In the genomic region with DNA sequence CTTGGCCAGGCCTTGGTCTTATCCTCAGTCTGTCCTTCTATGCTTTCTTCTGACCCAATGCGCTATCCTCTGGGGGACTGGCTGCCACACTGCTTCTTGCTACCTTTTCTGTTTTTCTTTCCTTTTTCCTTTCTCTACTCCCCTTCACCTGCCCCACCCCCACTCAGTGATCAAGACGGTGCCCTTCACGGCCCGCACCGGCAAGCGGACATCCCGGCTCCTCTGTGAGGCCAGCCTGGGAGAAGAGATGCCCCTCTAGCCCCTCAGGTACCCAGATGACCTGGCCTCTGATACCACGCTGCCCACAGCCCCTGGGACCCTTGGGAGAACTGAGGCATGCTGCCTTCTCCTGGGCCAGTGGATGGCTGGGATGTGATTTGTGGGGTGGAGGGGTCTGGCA, we compare ENCODE assay signal across 13 cellular contexts. TPM values are rescaled to one million over a fixed set of nuclear protein-coding genes. Genes with fewer than 3 reads are reported as not detected.
A peak's percentile ranks its signal among the peaks of the same experiment; 100 is the strongest.
DNase-seq lines count a peak whose midpoint lies in the region; ATAC-seq and TF ChIP-seq lines count a peak whose summit lies in the region.
"Had no signal": no experiment of that assay in that cellular context is flagged by ENCODE, and none has a peak within 500 bp of the region (broad histone marks: within the 10 kb centered on the region; RNA-seq: fewer than 3 reads in every experiment).

No MANE protein-coding gene starts in this region.

- H3K27me3 ChIP-seq in AG04450 (ENCODE audit: control insufficient read depth, insufficient read depth, low read length) (peaks cover 3% of the 10 kb centered on the region), mesenchymal stem cell (ENCODE audit: control insufficient read depth in 1 of 2, insufficient read depth in 1 of 2, low read length in 2 of 2) (peaks cover under 1 to 38% of the 10 kb centered on the region in 2 experiments)
- H3K27me3 ChIP-seq: MG63, upper lobe of right lung had no signal

- 79% methylated on average over 8 of the region's 8 CpGs for WGBS in mesenchymal stem cell

- H3K4me1 Mint-ChIP-seq in activated T-helper 17 cell treated with anti-CD3 and anti-CD28 coated beads, Interleukin-2, amount 50 U/mL, for 72 hours: peaks cover 19% of the 10 kb centered on the region

- peaks cover 19% of the 10 kb centered on the region for H3K79me1 ChIP-seq in mesenchymal stem cell (replicated peaks; ENCODE audit: low read length, poor library complexity, severe bottlenecking)

- H3K4me1 ChIP-seq in HEK293 (ENCODE audit: control insufficient read depth, insufficient read depth, low read length): peaks cover 2% of the 10 kb centered on the region
- H3K4me1 ChIP-seq in mesenchymal stem cell (ENCODE audit: control insufficient read depth, insufficient read depth, low read depth, low read length): peaks cover 25% of the 10 kb centered on the region

- CTCF ChIA-PET in AG04450 (lab: Charles Lee) (interaction anchor here (1.1 to 5.4 kb wide), 5 partner anchors 10 to 179 kb away, joined by 3 to 22 read pairs (median 4); no protein-coding TSS in a partner anchor), HEK293 (lab: Yijun Ruan, JAX) (interaction anchor here (0.6 to 5.6 kb wide), 14 partner anchors 10 to 329 kb away, joined by 3 to 37 read pairs (median 4); a partner anchor contains a TSS)

- H2BK12ac ChIP-seq in mesenchymal stem cell (ENCODE audit: low read length in 2 of 2): peak overlapping the region in 1 of 2 experiments; percentile 18

- peak overlapping the region; percentile 29 for H2AK5ac ChIP-seq in mesenchymal stem cell (ENCODE audit: low read length, severe bottlenecking)

- H3K36me3 Mint-ChIP-seq in activated T-helper 17 cell treated with anti-CD3 and anti-CD28 coated beads, Interleukin-2, amount 50 U/mL, for 72 hours (ENCODE audit: low read depth): peaks cover 83% of the 10 kb centered on the region

- H2AFZ ChIP-seq in mesenchymal stem cell (ENCODE audit: low read depth, low read length): peak overlapping the region; percentile 10

- no peak overlapping the region for H3K4ac ChIP-seq in mesenchymal stem cell (ENCODE audit: low read depth in 1 of 2, low read length in 2 of 2)

- H2BK120ac ChIP-seq in mesenchymal stem cell (ENCODE audit: low read depth, low read length): no peak overlapping the region

- H2BK5ac ChIP-seq in mesenchymal stem cell (ENCODE audit: low read depth, low read length, poor library complexity, severe bottlenecking): no peak overlapping the region

- H3K9me3 ChIP-seq in AG04450 (ENCODE audit: control insufficient read depth, insufficient read depth, low read length): peaks cover 2% of the 10 kb centered on the region; the same call in 1 of the 2 replicates
- no peaks in the 10 kb centered on the region for H3K9me3 ChIP-seq in HEK293 (ENCODE audit: control insufficient read depth, insufficient read depth, low read depth, low read length)
- H3K9me3 ChIP-seq in mesenchymal stem cell (ENCODE audit: control insufficient read depth, low read length): no peaks in the 10 kb centered on the region
- H3K9me3 ChIP-seq: upper lobe of right lung had no signal

- peak overlapping the region; percentile 98 for H3K4me2 ChIP-seq in mesenchymal stem cell (ENCODE audit: low read length, poor library complexity, severe bottlenecking)

- no peak overlapping the region for H3K14ac ChIP-seq in mesenchymal stem cell (ENCODE audit: low read length in 2 of 2)

- no peak overlapping the region for H2BK15ac ChIP-seq in mesenchymal stem cell (ENCODE audit: low read depth, poor library complexity, severe bottlenecking)

- peak overlapping the region; percentile 87 for H3K27ac Mint-ChIP-seq in activated T-helper 17 cell treated with anti-CD3 and anti-CD28 coated beads, Interleukin-2, amount 50 U/mL, for 72 hours

- no peaks in the 10 kb centered on the region for H3K9me3 Mint-ChIP-seq in activated T-helper 17 cell treated with anti-CD3 and anti-CD28 coated beads, Interleukin-2, amount 50 U/mL, for 72 hours

- ATAC-seq in activated T-helper 17 cell treated with anti-CD3 and anti-CD28 coated beads, Interleukin-2, amount 50 U/mL, for 72 hours (replicated peaks): no peak
- ATAC-seq in HG02973 (IDR thresholded peaks at IDR 0.05; ENCODE audit: unreplicated experiment) (no peak), HG02870 (IDR thresholded peaks at IDR 0.05; ENCODE audit: unreplicated experiment) (no peak)
- ATAC-seq: upper lobe of right lung had no signal

- H3K23ac ChIP-seq in mesenchymal stem cell (ENCODE audit: low read length in 2 of 2): peak overlapping the region in 1 of 2 experiments; percentile 77

- H3K27ac ChIP-seq in AG04450 (ENCODE audit: low read depth, low read length): no peak overlapping the region
- no peak overlapping the region for H3K27ac ChIP-seq in HEK293 (ENCODE audit: extremely low read depth, low read depth, low read length)
- H3K27ac ChIP-seq in mesenchymal stem cell (ENCODE audit: low read length, poor library complexity, severe bottlenecking): no peak overlapping the region

- DNase-seq in AG04450 (ENCODE audit: low read depth, low spot score): no peak
- DNase-seq in mesenchymal stem cell: no peak
- no peak for DNase-seq in NCI-H446 (lab: John Stamatoyannopoulos, UW)
- no peak for DNase-seq in LoVo (ENCODE audit: low spot score)
- DNase-seq: effector CD4-positive, alpha-beta T cell; MG63 had no signal

- H4K91ac ChIP-seq in mesenchymal stem cell (ENCODE audit: low read length): no peak overlapping the region

- no peak overlapping the region for H3K9ac ChIP-seq in mesenchymal stem cell (ENCODE audit: low read length)

- TF ChIP-seq CTCF in AG04450 (IDR thresholded peaks at IDR 0.05; ENCODE audit: low read depth, low read length) (no peak), HEK293 (tag by site-specific recombination; IDR thresholded peaks at IDR 0.05) (no peak)

- H3K4me3 Mint-ChIP-seq in activated T-helper 17 cell treated with anti-CD3 and anti-CD28 coated beads, Interleukin-2, amount 50 U/mL, for 72 hours: peak overlapping the region; percentile 80

- H3K18ac ChIP-seq in mesenchymal stem cell (ENCODE audit: low read depth in 1 of 2, low read length in 2 of 2): peak overlapping the region in 1 of 2 experiments; percentile 11

- POLR2A ChIA-PET in AG04450 (lab: Yijun Ruan, JAX) (interaction anchor here (1.1 to 1.3 kb wide), 4 partner anchors 17 to 98 kb away, joined by 3 to 4 read pairs (median 3); a partner anchor contains a TSS), HEK293 (lab: Yijun Ruan, JAX) (interaction anchor here (1.2 kb wide), 2 partner anchors 12 to 98 kb away, joined by 3 to 5 read pairs; no protein-coding TSS in a partner anchor)

- H3K36me3 ChIP-seq in HEK293 (ENCODE audit: control insufficient read depth in 2 of 2, insufficient read depth in 1 of 2, low read length in 2 of 2): peaks cover 0 to 11% of the 10 kb centered on the region in 2 experiments; a peak in 2 of 3 replicates
- peaks cover 26 to 34% of the 10 kb centered on the region in 2 experiments for H3K36me3 ChIP-seq in mesenchymal stem cell (ENCODE audit: control insufficient read depth in 1 of 2, insufficient read depth in 2 of 2, low read depth in 1 of 2, low read length in 2 of 2)
- H3K36me3 ChIP-seq: MG63 had no signal

- H3K27me3 Mint-ChIP-seq in activated T-helper 17 cell treated with anti-CD3 and anti-CD28 coated beads, Interleukin-2, amount 50 U/mL, for 72 hours: no peaks in the 10 kb centered on the region

- H4K8ac ChIP-seq in mesenchymal stem cell (ENCODE audit: low read length): no peak overlapping the region

- H3K4me3 ChIP-seq in AG04450 (ENCODE audit: low read depth, low read length) (peak overlapping the region; percentile 67), HEK293 (ENCODE audit: low read depth, low read length) (no peak overlapping the region), mesenchymal stem cell (ENCODE audit: insufficient read depth in 1 of 2, low read depth in 1 of 2, low read length in 2 of 2) (no peak overlapping the region)
- H3K4me3 ChIP-seq: MG63 had no signal

TF ChIP-seq in HEK293, 187 proteins besides CTCF, POLR2A, EP300 and RAD21 (continues in another document):
- TF ChIP-seq, protein P1, sequence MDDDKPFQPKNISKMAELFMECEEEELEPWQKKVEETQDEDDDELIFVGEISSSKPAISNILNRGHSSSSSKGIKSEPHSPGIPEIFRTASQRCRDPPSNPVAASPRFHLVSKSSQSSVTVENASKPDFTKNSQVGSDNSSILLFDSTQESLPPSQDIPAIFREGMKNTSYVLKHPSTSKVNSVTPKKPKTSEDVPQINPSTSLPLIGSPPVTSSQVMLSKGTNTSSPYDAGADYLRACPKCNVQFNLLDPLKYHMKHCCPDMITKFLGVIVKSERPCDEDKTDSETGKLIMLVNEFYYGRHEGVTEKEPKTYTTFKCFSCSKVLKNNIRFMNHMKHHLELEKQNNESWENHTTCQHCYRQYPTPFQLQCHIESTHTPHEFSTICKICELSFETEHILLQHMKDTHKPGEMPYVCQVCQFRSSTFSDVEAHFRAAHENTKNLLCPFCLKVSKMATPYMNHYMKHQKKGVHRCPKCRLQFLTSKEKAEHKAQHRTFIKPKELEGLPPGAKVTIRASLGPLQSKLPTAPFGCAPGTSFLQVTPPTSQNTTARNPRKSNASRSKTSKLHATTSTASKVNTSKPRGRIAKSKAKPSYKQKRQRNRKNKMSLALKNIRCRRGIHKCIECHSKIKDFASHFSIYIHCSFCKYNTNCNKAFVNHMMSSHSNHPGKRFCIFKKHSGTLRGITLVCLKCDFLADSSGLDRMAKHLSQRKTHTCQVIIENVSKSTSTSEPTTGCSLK (tag by site-specific recombination; IDR thresholded peaks at IDR 0.05): no peak
- TF ChIP-seq, protein P2, sequence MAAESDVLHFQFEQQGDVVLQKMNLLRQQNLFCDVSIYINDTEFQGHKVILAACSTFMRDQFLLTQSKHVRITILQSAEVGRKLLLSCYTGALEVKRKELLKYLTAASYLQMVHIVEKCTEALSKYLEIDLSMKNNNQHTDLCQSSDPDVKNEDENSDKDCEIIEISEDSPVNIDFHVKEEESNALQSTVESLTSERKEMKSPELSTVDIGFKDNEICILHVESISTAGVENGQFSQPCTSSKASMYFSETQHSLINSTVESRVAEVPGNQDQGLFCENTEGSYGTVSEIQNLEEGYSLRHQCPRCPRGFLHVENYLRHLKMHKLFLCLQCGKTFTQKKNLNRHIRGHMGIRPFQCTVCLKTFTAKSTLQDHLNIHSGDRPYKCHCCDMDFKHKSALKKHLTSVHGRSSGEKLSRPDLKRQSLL (tag by site-specific recombination; IDR thresholded peaks at IDR 0.05): no peak
- TF ChIP-seq ZNF596 (tag by site-specific recombination; IDR thresholded peaks at IDR 0.05): 0 out of 2 replicates have a peak, but pooled peaks have one; percentile 8
- no peak for TF ChIP-seq ZNF549 (tag by site-specific recombination; IDR thresholded peaks at IDR 0.05)

RNA-seq across cellular contexts. Expression of a gene that starts 15.6 kb away (rescaled TPM):
- not detected in 2 replicates for polyA plus RNA-seq in AG04450 (2011; rRNA removed)
- polyA minus RNA-seq in AG04450 (2011; rRNA and poly(A)+ RNA removed): 0.13 TPM in 1 of 2 replicates, not detected in the other
- under 1 TPM; 0.13 to 0.32 TPM for total RNA-seq in activated T-helper 17 cell treated with anti-CD3 and anti-CD28 coated beads, Interleukin-2, amount 50 U/mL, for 72 hours
- not detected for polyA plus RNA-seq in mesenchymal stem cell (2013, experiment 1 of 2)
- polyA plus RNA-seq in mesenchymal stem cell (2013, experiment 2 of 2): not detected
- total RNA-seq: Daoy, kidney epithelial cell, upper lobe of right lung had no signal

RNA-seq across cellular contexts. Expression of a gene that starts 24.7 kb away (rescaled TPM):
- polyA plus RNA-seq in AG04450 (2011; rRNA removed): 1.1 and 1.8 TPM in 2 replicates
- polyA minus RNA-seq in AG04450 (2011; rRNA and poly(A)+ RNA removed): 2.6 and 3.2 TPM in 2 replicates
- total RNA-seq in activated T-helper 17 cell treated with anti-CD3 and anti-CD28 coated beads, Interleukin-2, amount 50 U/mL, for 72 hours: 100 to 1,000 TPM; 262 to 496 TPM
- polyA plus RNA-seq in mesenchymal stem cell (2013, experiment 1 of 2): 0.97 TPM
- polyA plus RNA-seq in mesenchymal stem cell (2013, experiment 2 of 2): 0.99 TPM
